In genomic region chr10:46236941-46237681, GRCh38 we compare ENCODE assay signal across 28 cellular contexts. TPM values are rescaled to one million over a fixed set of nuclear protein-coding genes. Genes with fewer than 3 reads are reported as not detected.
A peak's percentile ranks its signal among the peaks of the same experiment; 100 is the strongest.
DNase-seq lines count a peak whose midpoint lies in the region; ATAC-seq and TF ChIP-seq lines count a peak whose summit lies in the region.
"Had no signal": no experiment of that assay in that cellular context is flagged by ENCODE, and none has a peak within 500 bp of the region (broad histone marks: within the 10 kb centered on the region; RNA-seq: fewer than 3 reads in every experiment).

No MANE protein-coding gene starts in this region.

- no peaks in the 10 kb centered on the region for H3K36me3 ChIP-seq in Peyer's patch
- H3K36me3 ChIP-seq in spleen = peaks cover 0 to 22% (median 0%) of the 10 kb centered on the region in 6 donors
- H3K36me3 ChIP-seq: neural progenitor cell, tibial artery had no signal

- POLR2A ChIA-PET in activated CD4-positive, alpha-beta memory T cell treated with anti-CD3 and anti-CD28 coated beads for 36 hours (lab: Charles Lee) = no interaction called here
- POLR2A ChIA-PET in activated CD4-positive, alpha-beta memory T cell treated with anti-CD3 and anti-CD28 coated beads, Interleukin-2, amount 10 ng/mL, durations not matched to agents 7 days and 5 days (lab: Charles Lee) = no interaction called here

- WGBS in spleen, 5 donors = 92 to 95% (median 94%) methylated on average over 5 of the region's 5 CpGs

- H3K27ac ChIP-seq in Peyer's patch (no peak overlapping the region), spleen (no peak overlapping the region)
- H3K27ac ChIP-seq: 22Rv1, foreskin keratinocyte, KMS-11, neural progenitor cell, tibial artery had no signal

- H3K9me3 Mint-ChIP-seq in activated CD4-positive, alpha-beta memory T cell treated with anti-CD3 and anti-CD28 coated beads for 36 hours = peaks cover 9% of the 10 kb centered on the region
- H3K9me3 Mint-ChIP-seq in activated CD4-positive, alpha-beta memory T cell treated with anti-CD3 and anti-CD28 coated beads, Interleukin-2, amount 10 ng/mL, durations not matched to agents 7 days and 5 days = peaks cover 8% of the 10 kb centered on the region
- H3K9me3 Mint-ChIP-seq: HFFc6 had no signal

- no peak overlapping the region for H3K4me3 Mint-ChIP-seq in activated CD4-positive, alpha-beta memory T cell treated with anti-CD3 and anti-CD28 coated beads for 36 hours
- no peak overlapping the region for H3K4me3 Mint-ChIP-seq in activated CD4-positive, alpha-beta memory T cell treated with anti-CD3 and anti-CD28 coated beads, Interleukin-2, amount 10 ng/mL, durations not matched to agents 7 days and 5 days
- H3K4me3 Mint-ChIP-seq: HFFc6, immature natural killer cell, neural progenitor cell had no signal

- H3K4me3 ChIP-seq in Peyer's patch = no peak overlapping the region
- no peak overlapping the region for H3K4me3 ChIP-seq in spleen
- H3K4me3 ChIP-seq: mucosa of descending colon, neural progenitor cell, tibial artery had no signal

- peak; percentile 4 for DNase-seq in activated CD4-positive, alpha-beta memory T cell treated with anti-CD3 and anti-CD28 coated beads for 36 hours
- DNase-seq in activated CD4-positive, alpha-beta memory T cell treated with anti-CD3 and anti-CD28 coated beads, Interleukin-2, amount 10 ng/mL, durations not matched to agents 7 days and 5 days = no peak
- DNase-seq in Peyer's patch = peak in 2 of 3 donors; percentile 13 to 17
- peak; percentile 27 for DNase-seq in ecto neural progenitor cell (ENCODE audit: low spot score)
- DNase-seq in spleen = peak; percentile 58
- no peak for DNase-seq in NCI-H1105 (lab: John Stamatoyannopoulos, UW)
- DNase-seq: activated gamma-delta T cell; Caco-2; DND-41; erythroblast; foreskin keratinocyte; HFFc6; immature natural killer cell; NCI-H1694 treated with DMSO at 0.1 percent for 48 hours; NCI-H345; SHP77; stimulated activated naive CD4-positive, alpha-beta T cell treated with Interleukin-2 at 50 U/mL for 16 hours had no signal

- H3K27me3 ChIP-seq in Peyer's patch (no peaks in the 10 kb centered on the region), spleen (replicated peaks in 1 of 7) (no peaks in the 10 kb centered on the region)
- H3K27me3 ChIP-seq: neural progenitor cell, tibial artery had no signal

- peaks cover 15% of the 10 kb centered on the region for H3K4me1 Mint-ChIP-seq in activated CD4-positive, alpha-beta memory T cell treated with anti-CD3 and anti-CD28 coated beads for 36 hours (ENCODE audit: low read depth)
- peaks cover 8% of the 10 kb centered on the region for H3K4me1 Mint-ChIP-seq in activated CD4-positive, alpha-beta memory T cell treated with anti-CD3 and anti-CD28 coated beads, Interleukin-2, amount 10 ng/mL, durations not matched to agents 7 days and 5 days
- H3K4me1 Mint-ChIP-seq: neural progenitor cell had no signal

- TF ChIP-seq POLR2A in Peyer's patch (IDR thresholded peaks at IDR 0.05) (no peak), spleen (IDR thresholded peaks at IDR 0.05) (no peak)

- CTCF ChIA-PET in activated CD4-positive, alpha-beta memory T cell treated with anti-CD3 and anti-CD28 coated beads for 36 hours (lab: Charles Lee) = no interaction called here
- CTCF ChIA-PET in activated CD4-positive, alpha-beta memory T cell treated with anti-CD3 and anti-CD28 coated beads, Interleukin-2, amount 10 ng/mL, durations not matched to agents 7 days and 5 days (lab: Charles Lee) = no interaction called here

- no peaks in the 10 kb centered on the region for H3K9me3 ChIP-seq in Peyer's patch
- peaks cover 0 to 11% (median 8%) of the 10 kb centered on the region in 8 donors for H3K9me3 ChIP-seq in spleen
- H3K9me3 ChIP-seq: Caco-2, mucosa of descending colon, tibial artery had no signal

- H3K4me1 ChIP-seq in Peyer's patch (no peaks in the 10 kb centered on the region), spleen (no peaks in the 10 kb centered on the region)
- H3K4me1 ChIP-seq: Caco-2, neural progenitor cell, tibial artery had no signal

- no peaks in the 10 kb centered on the region for H3K27me3 Mint-ChIP-seq in activated CD4-positive, alpha-beta memory T cell treated with anti-CD3 and anti-CD28 coated beads for 36 hours
- no peaks in the 10 kb centered on the region for H3K27me3 Mint-ChIP-seq in activated CD4-positive, alpha-beta memory T cell treated with anti-CD3 and anti-CD28 coated beads, Interleukin-2, amount 10 ng/mL, durations not matched to agents 7 days and 5 days

- ATAC-seq in GM18858 (IDR thresholded peaks at IDR 0.05; ENCODE audit: unreplicated experiment) (no peak), GM21528 (IDR thresholded peaks at IDR 0.05; ENCODE audit: low FRiP score, unreplicated experiment) (no peak)
- ATAC-seq: mucosa of descending colon had no signal

- H3K36me3 Mint-ChIP-seq in activated CD4-positive, alpha-beta memory T cell treated with anti-CD3 and anti-CD28 coated beads for 36 hours = peaks cover 18% of the 10 kb centered on the region
- H3K36me3 Mint-ChIP-seq in activated CD4-positive, alpha-beta memory T cell treated with anti-CD3 and anti-CD28 coated beads, Interleukin-2, amount 10 ng/mL, durations not matched to agents 7 days and 5 days (ENCODE audit: low read depth) = peaks cover 28% of the 10 kb centered on the region
- H3K36me3 Mint-ChIP-seq: immature natural killer cell, neural progenitor cell had no signal

- no peak overlapping the region for H3K27ac Mint-ChIP-seq in activated CD4-positive, alpha-beta memory T cell treated with anti-CD3 and anti-CD28 coated beads for 36 hours
- no peak overlapping the region for H3K27ac Mint-ChIP-seq in activated CD4-positive, alpha-beta memory T cell treated with anti-CD3 and anti-CD28 coated beads, Interleukin-2, amount 10 ng/mL, durations not matched to agents 7 days and 5 days
- H3K27ac Mint-ChIP-seq: HFFc6, immature natural killer cell, neural progenitor cell had no signal

- TF ChIP-seq CTCF in Peyer's patch (IDR thresholded peaks at IDR 0.05) = no peak
- no peak for TF ChIP-seq CTCF in spleen (IDR thresholded peaks at IDR 0.05 in 8 of 11, conservative IDR thresholded peaks at IDR 0.05 in 3 of 11)

- intact Hi-C loops in activated CD4-positive, alpha-beta memory T cell treated with anti-CD3 and anti-CD28 coated beads for 36 hours (cut with micrococcal nuclease) = no loop called here
- intact Hi-C loops in spleen (cut with DNase I; ENCODE audit: low total_unique reads) = no loop called here

RNA-seq across cellular contexts. Expression of gene ANTXRL, which starts 49.7 kb away (rescaled TPM):
- total RNA-seq in activated CD4-positive, alpha-beta memory T cell treated with anti-CD3 and anti-CD28 coated beads for 36 hours = not detected
- total RNA-seq in activated CD4-positive, alpha-beta memory T cell treated with anti-CD3 and anti-CD28 coated beads, Interleukin-2, amount 10 ng/mL, durations not matched to agents 7 days and 5 days = not detected
- total RNA-seq in Peyer's patch (not detected), spleen (1 to 10 TPM in 1 of 7 donors, under 1 TPM in 4, not detected in 2; 0.20 to 1.1 (median 0.42) TPM)
- polyA plus RNA-seq in spleen = under 1 TPM in 2 of 3 donors, not detected in 1; 0.03 to 0.42 TPM
- total RNA-seq: astrocyte, Caco-2, foreskin keratinocyte, HFFc6, liver, mucosa of descending colon, pulmonary artery endothelial cell, skeletal muscle tissue had no signal
- polyA plus RNA-seq: foreskin keratinocyte, immature natural killer cell had no signal

Comparison
In these comparisons a context has a peak if more than half of its experiments do, and no peak if none do; other contexts are left out.
1. DNase-seq: peak in activated CD4-positive, alpha-beta memory T cell treated with anti-CD3 and anti-CD28 coated beads for 36 hours (single experiment), Peyer's patch (2 of 3), ecto neural progenitor cell (single experiment) and spleen (single experiment); none in activated CD4-positive, alpha-beta memory T cell treated with anti-CD3 and anti-CD28 coated beads, Interleukin-2, amount 10 ng/mL, durations not matched to agents 7 days and 5 days (single experiment) and NCI-H1105 (single experiment).